In genomic region chr16:46627746-46628145, GRCh38 we compare ENCODE assay signal across 18 cellular contexts. TPM values are rescaled to one million over a fixed set of nuclear protein-coding genes. Genes with fewer than 3 reads are reported as not detected.
DNase-seq lines count a peak whose midpoint lies in the region; FAIRE-seq and TF ChIP-seq lines count a peak whose summit lies in the region.
"Had no signal": no experiment of that assay in that cellular context is flagged by ENCODE, and none has a peak within 500 bp of the region (broad histone marks: within the 10 kb centered on the region; RNA-seq: fewer than 3 reads in every experiment).

No MANE protein-coding gene starts in this region.

- H2BK120ac ChIP-seq in H1 (replicated peaks; ENCODE audit: low read depth, low read length) (no peak overlapping the region), mesendoderm (ENCODE audit: low read depth, low read length) (no peak overlapping the region)

- H3K4ac ChIP-seq in H1 (replicated peaks; ENCODE audit: insufficient read length, low read depth, low read length): no peak overlapping the region
- no peak overlapping the region for H3K4ac ChIP-seq in mesendoderm (ENCODE audit: low read depth, low read length)

- no peak overlapping the region for H3K14ac ChIP-seq in H1 (ENCODE audit: insufficient read length)

- H3K9me3 ChIP-seq in H1 (ENCODE audit: insufficient read depth in 2 of 2, low read depth in 1 of 2, low read length in 1 of 2): no peaks in the 10 kb centered on the region
- H3K9me3 ChIP-seq: BLaER1 treated with 17β-estradiol and CSF1 and Interleukin-3, amounts not matched to agents 10 nM and 100 nM; HAP-1 had no signal

- H3K9me3 Mint-ChIP-seq in mesothelial cell of epicardium: no peaks in the 10 kb centered on the region
- H3K9me3 Mint-ChIP-seq: CD4-positive, CD25-positive, alpha-beta regulatory T cell; CD8-positive, alpha-beta memory T cell had no signal

- no peak overlapping the region; the same call in 1 of the 2 replicates for H4K8ac ChIP-seq in H1 (ENCODE audit: extremely low read depth, insufficient read depth, low read length)
- H4K8ac ChIP-seq in mesendoderm (ENCODE audit: low read depth, low read length): no peak overlapping the region

- no peak overlapping the region for H3K27ac Mint-ChIP-seq in mesothelial cell of epicardium
- H3K27ac Mint-ChIP-seq: B cell; CD4-positive, CD25-positive, alpha-beta regulatory T cell; CD8-positive, alpha-beta memory T cell had no signal

- H3K79me2 ChIP-seq in H1 (ENCODE audit: control insufficient read depth in 1 of 2, insufficient read depth in 2 of 2, low read length in 2 of 2): no peaks in the 10 kb centered on the region
- no peaks in the 10 kb centered on the region for H3K79me2 ChIP-seq in mesendoderm (ENCODE audit: control insufficient read depth, insufficient read depth, low read length)

- H4K5ac ChIP-seq in H1 (ENCODE audit: insufficient read length, low read depth, low read length) (no peak overlapping the region), mesendoderm (ENCODE audit: low read length) (no peak overlapping the region)

- peaks cover 7% of the 10 kb centered on the region for H3K27me3 Mint-ChIP-seq in mesothelial cell of epicardium (ENCODE audit: low read depth)
- H3K27me3 Mint-ChIP-seq: B cell; CD4-positive, CD25-positive, alpha-beta regulatory T cell had no signal

- no peak overlapping the region for H3K9ac ChIP-seq in H1 (replicated peaks in 1 of 4; ENCODE audit: extremely low read depth in 1 of 4, low read depth in 3 of 4, low read length in 3 of 4)
- H3K9ac ChIP-seq in mesendoderm (ENCODE audit: low read length): no peak overlapping the region
- H3K9ac ChIP-seq: BLaER1 treated with 17β-estradiol and CSF1 and Interleukin-3, amounts not matched to agents 10 nM and 100 nM had no signal

- no peak for FAIRE-seq in H1 (lab: Jason Lieb, UNC)
- FAIRE-seq: GM12891, GM19239 had no signal

- H2BK15ac ChIP-seq in H1 (ENCODE audit: low read length): no peak overlapping the region
- H2BK15ac ChIP-seq in mesendoderm (replicated peaks; ENCODE audit: low read depth): no peak overlapping the region

- H3K27ac ChIP-seq in H1 (ENCODE audit: low read depth, low read length) (no peak overlapping the region), mesendoderm (ENCODE audit: low read depth, low read length) (no peak overlapping the region)
- H3K27ac ChIP-seq: BLaER1 treated with 17β-estradiol and CSF1 and Interleukin-3, amounts not matched to agents 10 nM and 100 nM had no signal

- H3K56ac ChIP-seq in H1 (replicated peaks; ENCODE audit: insufficient read length, low read depth, low read length) (no peak overlapping the region), mesendoderm (ENCODE audit: low read length) (no peak overlapping the region)

- H2AK5ac ChIP-seq in H1 (ENCODE audit: low read depth, low read length) (no peak overlapping the region), mesendoderm (ENCODE audit: low read length) (no peak overlapping the region)

- TF ChIP-seq RAD21 in H1 (IDR thresholded peaks at IDR 0.05 in 1 of 2, conservative IDR thresholded peaks at IDR 0.05 in 1 of 2; ENCODE audit: low read depth in 2 of 2, low read length in 2 of 2): no peak

- no peak overlapping the region for H3K4me2 ChIP-seq in H1 (ENCODE audit: insufficient read depth in 1 of 2, low read depth in 2 of 2, low read length in 2 of 2)
- H3K4me2 ChIP-seq in mesendoderm (ENCODE audit: low read length): no peak overlapping the region
- H3K4me2 ChIP-seq: BLaER1 treated with 17β-estradiol and CSF1 and Interleukin-3, amounts not matched to agents 10 nM and 100 nM had no signal

- DNase-seq in NCI-H226: peak; percentile 59
- DNase-seq in H1 (ENCODE audit: low read depth in 1 of 2, low spot score in 2 of 2): no peak
- peak; percentile 37 for DNase-seq in mesendoderm
- DNase-seq in C1 segment of cervical spinal cord (lab: John Stamatoyannopoulos, UW): no peak
- DNase-seq in GM03348 (ENCODE audit: low spot score): no peak
- DNase-seq in mesothelial cell of epicardium (ENCODE audit: low spot score in 2 of 2, unreplicated experiment in 2 of 2): no peak
- DNase-seq: CD4-positive, CD25-positive, alpha-beta regulatory T cell; CD8-positive, alpha-beta memory T cell; COR-L47; DMS 273 treated with DMSO at 0.1 percent for 48 hours; DMS53; DND-41; EL had no signal

- H3K79me1 ChIP-seq in H1 (ENCODE audit: low read depth, low read length) (no peaks in the 10 kb centered on the region; the same call in 1 of the 2 replicates), mesendoderm (ENCODE audit: low read length) (no peaks in the 10 kb centered on the region)

- H3K36me3 ChIP-seq in H1 (ENCODE audit: control insufficient read depth in 2 of 4, insufficient read depth in 4 of 4, low read length in 3 of 4): no peaks in the 10 kb centered on the region
- H3K36me3 ChIP-seq in mesendoderm (ENCODE audit: control insufficient read depth, insufficient read depth, low read length): no peaks in the 10 kb centered on the region
- H3K36me3 ChIP-seq: BLaER1 treated with 17β-estradiol and CSF1 and Interleukin-3, amounts not matched to agents 10 nM and 100 nM; HAP-1 had no signal

- no peak overlapping the region for H4K91ac ChIP-seq in H1 (replicated peaks; ENCODE audit: insufficient read length, low read length)

- H4K20me1 ChIP-seq in H1 (replicated peaks in 1 of 2; ENCODE audit: control insufficient read depth in 1 of 2, insufficient read depth in 2 of 2, low read length in 2 of 2): no peaks in the 10 kb centered on the region
- H4K20me1 ChIP-seq: BLaER1 treated with 17β-estradiol and CSF1 and Interleukin-3, amounts not matched to agents 10 nM and 100 nM had no signal

- H2BK5ac ChIP-seq in H1 (ENCODE audit: low read depth, low read length) (no peak overlapping the region), mesendoderm (ENCODE audit: low read length) (no peak overlapping the region)

- H3K18ac ChIP-seq in H1 (ENCODE audit: extremely low read depth, low read length) (no peak overlapping the region), mesendoderm (ENCODE audit: low read length) (no peak overlapping the region)

- no peak overlapping the region for H3K4me3 ChIP-seq in H1 (ENCODE audit: extremely low read depth in 1 of 4, insufficient read depth in 2 of 4, low read depth in 3 of 4, low read length in 4 of 4)
- no peak overlapping the region for H3K4me3 ChIP-seq in mesendoderm (ENCODE audit: low read length)
- H3K4me3 ChIP-seq: BLaER1 treated with 17β-estradiol and CSF1 and Interleukin-3, amounts not matched to agents 10 nM and 100 nM; HAP-1 had no signal

- H3K23ac ChIP-seq in H1 (ENCODE audit: insufficient read length): no peak overlapping the region
- no peak overlapping the region for H3K23ac ChIP-seq in mesendoderm (ENCODE audit: low read length)

- peak overlapping the region; percentile 40; the same call in 1 of the 2 replicates for H2AFZ ChIP-seq in H1 (ENCODE audit: low read length)

- H3K36me3 Mint-ChIP-seq in mesothelial cell of epicardium: no peaks in the 10 kb centered on the region

- no peak overlapping the region for H3K4me3 Mint-ChIP-seq in mesothelial cell of epicardium
- H3K4me3 Mint-ChIP-seq: B cell; CD4-positive, CD25-positive, alpha-beta regulatory T cell; CD8-positive, alpha-beta memory T cell had no signal

- 0 out of 2 replicates have a peak, but pooled peaks cover 1% of the 10 kb centered on the region for H3K23me2 ChIP-seq in H1 (ENCODE audit: low read depth, low read length)

- no peak for TF ChIP-seq EP300 in H1 (IDR thresholded peaks at IDR 0.05; ENCODE audit: borderline replicate concordance in 1 of 2, low read depth in 2 of 2, low read length in 2 of 2)

- TF ChIP-seq POLR2A in H1 (IDR thresholded peaks at IDR 0.05; ENCODE audit: control extremely low read depth in 1 of 2, low read depth in 2 of 2, low read length in 2 of 2): no peak

- POLR2A ChIA-PET in H1 (lab: Charles Lee; ENCODE audit: partially characterized antibody): no interaction called here

- H2BK12ac ChIP-seq in H1 (ENCODE audit: low read depth, low read length): no peak overlapping the region

- WGBS in H1 (ENCODE audit: extremely low coverage in 1 of 2, insufficient coverage in 1 of 2, insufficient read length in 1 of 2, insufficient replicate concordance in 2 of 2, low coverage in 1 of 2, low lambda C conversion rate in 2 of 2, missing lambda C conversion rate in 1 of 2), 2 experiments: 86% methylated on average over 5 of the region's 5 CpGs; no CpG with 5 or more reads in 1 of the 2 experiments
- WGBS in mesendoderm (ENCODE audit: extremely low coverage, insufficient coverage, low lambda C conversion rate): no CpG with 5 or more reads among the region's 5 CpGs

- H3K4me1 Mint-ChIP-seq in mesothelial cell of epicardium: peaks cover 18% of the 10 kb centered on the region
- H3K4me1 Mint-ChIP-seq: B cell; CD4-positive, CD25-positive, alpha-beta regulatory T cell; CD8-positive, alpha-beta memory T cell had no signal

- H3K27me3 ChIP-seq in H1 (replicated peaks in 1 of 4; ENCODE audit: control insufficient read depth in 3 of 4, extremely low read depth in 1 of 4, insufficient read depth in 3 of 4, low read length in 3 of 4): no peaks in the 10 kb centered on the region; a peak in 1 of 7 replicates
- H3K27me3 ChIP-seq in mesendoderm (ENCODE audit: insufficient read depth, low read length, poor library complexity): no peaks in the 10 kb centered on the region
- H3K27me3 ChIP-seq: BLaER1 treated with 17β-estradiol and CSF1 and Interleukin-3, amounts not matched to agents 10 nM and 100 nM had no signal

- TF ChIP-seq CTCF in H1 (IDR thresholded peaks at IDR 0.05; ENCODE audit: control extremely low read depth in 1 of 3, insufficient read depth in 1 of 3, low read depth in 1 of 3, low read length in 3 of 3): no peak
- no peak for TF ChIP-seq CTCF in mesothelial cell of epicardium (IDR thresholded peaks at IDR 0.05; ENCODE audit: unreplicated experiment)

- no peak overlapping the region; the same call in 1 of the 2 replicates for H2BK20ac ChIP-seq in H1 (ENCODE audit: low read length)

- H3K4me1 ChIP-seq in H1 (replicated peaks in 1 of 4; ENCODE audit: control insufficient read depth in 3 of 4, insufficient read depth in 4 of 4, low read length in 3 of 4): peaks cover 0 to 4% (median 2%) of the 10 kb centered on the region in 4 experiments; a peak in 3 of 7 replicates
- H3K4me1 ChIP-seq in mesendoderm (ENCODE audit: control insufficient read depth, low read depth, low read length): no peaks in the 10 kb centered on the region

- CTCF ChIA-PET in H1 (lab: Charles Lee; ENCODE audit: partially characterized antibody): no interaction called here

RNA-seq across cellular contexts. Expression of gene SHCBP1, which starts 6.6 kb away (rescaled TPM):
- 14.8 and 15.3 TPM in 2 replicates for total RNA-seq in H1 (2021; fragmentation: NEBNext Ultra II Directional; extraction: Animal tissue kit (Norgen Biotek cat#: 25700))
- 3.9 and 5.7 TPM in 2 replicates for polyA plus RNA-seq in H1 (2011; rRNA removed)
- polyA plus RNA-seq in H1 (2011; cell fraction: cytosol; rRNA removed): 8.4 TPM
- 5.7 TPM for polyA plus RNA-seq in H1 (2011; cell fraction: nucleus; rRNA removed)
- polyA plus RNA-seq in H1 (2012, experiment 1 of 2): 8.2 to 13.9 TPM (median 10.6 TPM) in 4 replicates
- 1.4 TPM for polyA plus RNA-seq in H1 (2012, experiment 2 of 2)
- 7.1 TPM for polyA plus RNA-seq in H1 (2013, experiment 1 of 2)
- polyA plus RNA-seq in H1 (2013, experiment 2 of 2): 7.1 TPM
- 22.2 and 36.5 TPM in 2 replicates for polyA minus RNA-seq in H1 (2011; rRNA and poly(A)+ RNA removed)
- 7.9 TPM for polyA minus RNA-seq in H1 (2011; cell fraction: cytosol; rRNA and poly(A)+ RNA removed)
- 23.9 TPM for polyA minus RNA-seq in H1 (2011; cell fraction: nucleus; rRNA and poly(A)+ RNA removed)
- polyA plus RNA-seq in mesendoderm (2013, experiment 1 of 2): 10.6 TPM
- 10.9 TPM for polyA plus RNA-seq in mesendoderm (2013, experiment 2 of 2)
- 5.1 to 7.5 TPM (median 7.0 TPM) in 3 replicates for total RNA-seq in mesothelial cell of epicardium

Comparison
In these comparisons a context has a peak if more than half of its experiments do, and no peak if none do; other contexts are left out.
1. DNase-seq: peak in NCI-H226 (single experiment) and mesendoderm (single experiment); none in H1 (0 of 2), C1 segment of cervical spinal cord (0 of 14), GM03348 (single experiment) and mesothelial cell of epicardium (0 of 2).